ENCODE assay signal across 1 cellular context in the genomic region with DNA sequence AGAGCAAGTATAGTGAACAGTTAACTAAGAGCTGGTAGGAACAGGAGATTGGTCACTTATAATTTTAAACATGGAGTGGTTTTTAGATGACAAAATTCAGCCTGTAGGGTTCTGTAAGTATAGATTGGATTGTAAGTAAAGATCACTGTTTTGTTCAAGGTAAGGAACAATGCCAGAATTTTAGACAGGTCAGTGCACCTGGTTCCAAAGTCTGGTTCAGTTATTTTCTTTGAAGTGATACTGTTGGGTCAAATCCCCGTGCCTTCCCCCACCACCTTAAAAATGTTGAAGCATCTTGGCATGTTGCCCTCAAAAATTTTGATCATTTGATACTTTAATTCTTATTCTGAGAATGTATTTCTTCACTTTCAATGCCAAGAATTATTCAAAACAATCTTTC.
TF ChIP-seq lines count a peak whose summit lies in the region.

No MANE protein-coding gene starts in this region.

TF ChIP-seq in SK-N-SH, 30 proteins besides CTCF, POLR2A, EP300 and RAD21 (continued from another document):
- TF ChIP-seq, protein P1, sequence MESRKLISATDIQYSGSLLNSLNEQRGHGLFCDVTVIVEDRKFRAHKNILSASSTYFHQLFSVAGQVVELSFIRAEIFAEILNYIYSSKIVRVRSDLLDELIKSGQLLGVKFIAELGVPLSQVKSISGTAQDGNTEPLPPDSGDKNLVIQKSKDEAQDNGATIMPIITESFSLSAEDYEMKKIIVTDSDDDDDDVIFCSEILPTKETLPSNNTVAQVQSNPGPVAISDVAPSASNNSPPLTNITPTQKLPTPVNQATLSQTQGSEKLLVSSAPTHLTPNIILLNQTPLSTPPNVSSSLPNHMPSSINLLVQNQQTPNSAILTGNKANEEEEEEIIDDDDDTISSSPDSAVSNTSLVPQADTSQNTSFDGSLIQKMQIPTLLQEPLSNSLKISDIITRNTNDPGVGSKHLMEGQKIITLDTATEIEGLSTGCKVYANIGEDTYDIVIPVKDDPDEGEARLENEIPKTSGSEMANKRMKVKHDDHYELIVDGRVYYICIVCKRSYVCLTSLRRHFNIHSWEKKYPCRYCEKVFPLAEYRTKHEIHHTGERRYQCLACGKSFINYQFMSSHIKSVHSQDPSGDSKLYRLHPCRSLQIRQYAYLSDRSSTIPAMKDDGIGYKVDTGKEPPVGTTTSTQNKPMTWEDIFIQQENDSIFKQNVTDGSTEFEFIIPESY (IDR thresholded peaks at IDR 0.05; ENCODE audit: borderline replicate concordance, low read depth), result no peak
- TF ChIP-seq POLR2AphosphoS5 (IDR thresholded peaks at IDR 0.05; ENCODE audit: low read depth, low read length) (no peak), NFIC (IDR thresholded peaks at IDR 0.05; ENCODE audit: borderline replicate concordance) (no peak), TEAD4 (IDR thresholded peaks at IDR 0.05; ENCODE audit: borderline replicate concordance, insufficient read depth) (no peak), EZH2phosphoT487 (IDR thresholded peaks at IDR 0.05; ENCODE audit: borderline replicate concordance, low read depth) (no peak), TAF1 (IDR thresholded peaks at IDR 0.05; ENCODE audit: borderline replicate concordance, low read depth, low read length) (no peak), MEF2A (IDR thresholded peaks at IDR 0.05; ENCODE audit: borderline replicate concordance, low read depth) (no peak), MAX (IDR thresholded peaks at IDR 0.05; ENCODE audit: low read depth) (no peak), RXRA (IDR thresholded peaks at IDR 0.05; ENCODE audit: borderline replicate concordance, low read depth) (no peak), ELF1 (IDR thresholded peaks at IDR 0.05) (no peak), YY1 (IDR thresholded peaks at IDR 0.05; ENCODE audit: low read depth) (no peak), GATA2 (CRISPR knock-in tag; IDR thresholded peaks at IDR 0.05) (no peak), RFX5 (IDR thresholded peaks at IDR 0.05; ENCODE audit: low read length) (no peak)
- TF ChIP-seq, protein P2, sequence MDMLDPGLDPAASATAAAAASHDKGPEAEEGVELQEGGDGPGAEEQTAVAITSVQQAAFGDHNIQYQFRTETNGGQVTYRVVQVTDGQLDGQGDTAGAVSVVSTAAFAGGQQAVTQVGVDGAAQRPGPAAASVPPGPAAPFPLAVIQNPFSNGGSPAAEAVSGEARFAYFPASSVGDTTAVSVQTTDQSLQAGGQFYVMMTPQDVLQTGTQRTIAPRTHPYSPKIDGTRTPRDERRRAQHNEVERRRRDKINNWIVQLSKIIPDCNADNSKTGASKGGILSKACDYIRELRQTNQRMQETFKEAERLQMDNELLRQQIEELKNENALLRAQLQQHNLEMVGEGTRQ (IDR thresholded peaks at IDR 0.05; ENCODE audit: borderline replicate concordance, low read depth, low read length), result no peak
- TF ChIP-seq, protein P3, sequence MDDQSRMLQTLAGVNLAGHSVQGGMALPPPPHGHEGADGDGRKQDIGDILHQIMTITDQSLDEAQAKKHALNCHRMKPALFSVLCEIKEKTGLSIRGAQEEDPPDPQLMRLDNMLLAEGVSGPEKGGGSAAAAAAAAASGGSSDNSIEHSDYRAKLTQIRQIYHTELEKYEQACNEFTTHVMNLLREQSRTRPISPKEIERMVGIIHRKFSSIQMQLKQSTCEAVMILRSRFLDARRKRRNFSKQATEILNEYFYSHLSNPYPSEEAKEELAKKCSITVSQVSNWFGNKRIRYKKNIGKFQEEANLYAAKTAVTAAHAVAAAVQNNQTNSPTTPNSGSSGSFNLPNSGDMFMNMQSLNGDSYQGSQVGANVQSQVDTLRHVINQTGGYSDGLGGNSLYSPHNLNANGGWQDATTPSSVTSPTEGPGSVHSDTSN (IDR thresholded peaks at IDR 0.05), result no peak
